ENCODE assay signal across 19 cellular contexts in the genomic region with DNA sequence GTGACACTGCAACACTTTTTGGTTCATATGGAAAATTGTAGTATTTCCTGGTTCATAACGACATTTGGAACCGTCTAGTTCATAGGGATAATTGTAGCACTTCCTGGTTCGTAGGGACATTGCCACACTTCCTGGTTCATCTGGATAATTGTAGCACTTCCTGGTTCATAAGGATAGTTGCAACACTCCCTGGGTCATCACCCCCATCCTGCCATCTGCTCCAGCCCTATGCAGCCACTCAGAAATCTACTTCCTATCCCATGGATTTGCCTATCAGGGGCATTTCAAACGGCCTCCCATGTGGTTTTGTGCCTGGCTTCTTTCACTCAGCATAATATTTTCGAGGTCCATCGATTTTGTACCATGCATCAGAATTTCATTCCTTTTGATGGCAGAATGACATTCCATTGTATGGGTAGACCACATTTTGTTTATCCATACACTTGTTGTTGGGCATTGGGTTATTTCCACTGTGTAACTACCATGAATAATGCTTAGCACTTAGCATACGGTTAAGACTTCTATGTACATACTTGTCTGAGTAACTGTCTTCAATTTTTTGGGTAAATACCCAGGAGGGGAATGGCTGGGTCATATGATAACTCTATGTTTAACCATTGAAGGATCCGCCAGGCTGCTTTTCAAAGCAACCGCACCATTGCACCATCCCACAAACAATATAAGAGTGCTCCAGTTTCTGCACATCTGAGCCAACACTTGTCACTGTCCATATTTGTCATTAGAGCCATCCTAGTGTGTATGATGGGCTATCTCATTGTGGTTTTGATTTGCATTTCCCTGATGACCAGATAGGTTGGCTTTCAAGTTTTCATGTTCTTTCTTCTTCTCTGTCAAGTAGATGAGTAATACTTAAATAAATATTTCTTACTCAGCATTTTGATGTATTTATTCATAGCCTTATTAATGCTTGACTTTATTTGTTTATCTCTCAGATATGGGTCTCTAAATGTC. TPM values are rescaled to one million over a fixed set of nuclear protein-coding genes. Genes with fewer than 3 reads are reported as not detected.
DNase-seq lines count a peak whose midpoint lies in the region; ATAC-seq lines count a peak whose summit lies in the region.
"Had no signal": no experiment of that assay in that cellular context is flagged by ENCODE, and none has a peak within 500 bp of the region (broad histone marks: within the 10 kb centered on the region; RNA-seq: fewer than 3 reads in every experiment).

No MANE protein-coding gene starts in this region.

- no peak for DNase-seq in activated naive CD4-positive, alpha-beta T cell treated with anti-CD3 and anti-CD28 coated beads, Interleukin-2, amount 50 U/mL, for 72 hours (ENCODE audit: low spot score in 2 of 2)
- no peak for DNase-seq in activated naive CD4-positive, alpha-beta T cell treated with Interleukin-2 at 50 U/mL for 16 hours
- DNase-seq in stimulated activated naive CD8-positive, alpha-beta T cell treated with anti-CD3 and anti-CD28 coated beads, Interleukin-15, amount 100 ng/mL, for 72 hours: no peak
- DNase-seq in stimulated activated CD4-positive, alpha-beta T cell treated with anti-CD3 and anti-CD28 coated beads, Interleukin-4, amount 100 ng/mL, for 1 hour: no peak
- no peak for DNase-seq in NCI-H2107 treated with DMSO at 0.1 percent for 48 hours (lab: John Stamatoyannopoulos, UW; ENCODE audit: unreplicated experiment)
- DNase-seq: ACHN; anterior cingulate cortex; effector CD4-positive, alpha-beta T cell; H7; kidney glomerular epithelial cell; NCI-H1436 treated with DMSO at 0.1 percent for 48 hours; NCI-H524; transverse colon had no signal

- H3K9me3 ChIP-seq in KOPT-K1 (ENCODE audit: insufficient read depth, low read length, poor library complexity, severe bottlenecking): no peaks in the 10 kb centered on the region
- H3K9me3 ChIP-seq: transverse colon had no signal

- no peak for ATAC-seq in activated naive CD4-positive, alpha-beta T cell treated with anti-CD3 and anti-CD28 coated beads, Interleukin-2, amount 50 U/mL, for 72 hours
- ATAC-seq in stimulated activated naive CD8-positive, alpha-beta T cell treated with anti-CD3 and anti-CD28 coated beads, Interleukin-15, amount 100 ng/mL, for 72 hours: no peak
- no peak for ATAC-seq in GM18870 (IDR thresholded peaks at IDR 0.05; ENCODE audit: unreplicated experiment)
- ATAC-seq: Right ventricle myocardium inferior had no signal

- H3K27ac Mint-ChIP-seq in activated naive CD4-positive, alpha-beta T cell treated with anti-CD3 and anti-CD28 coated beads, Interleukin-2, amount 50 U/mL, for 72 hours: peak overlapping the region; percentile 87 to 96
- H3K27ac Mint-ChIP-seq in dendritic cell treated with granulocyte-macrophage colony-stimulating factor and Interleukin-4, amounts not matched to agents 40 ng/mL and 50 ng/mL, for 4 days: peak overlapping the region; percentile 76
- peak overlapping the region; percentile 87 to 92 for H3K27ac Mint-ChIP-seq in stimulated activated naive CD8-positive, alpha-beta T cell treated with anti-CD3 and anti-CD28 coated beads, Interleukin-15, amount 100 ng/mL, for 72 hours

- peaks cover 53 to 63% of the 10 kb centered on the region in 2 donors for H3K36me3 Mint-ChIP-seq in activated naive CD4-positive, alpha-beta T cell treated with anti-CD3 and anti-CD28 coated beads, Interleukin-2, amount 50 U/mL, for 72 hours
- peaks cover 65% of the 10 kb centered on the region for H3K36me3 Mint-ChIP-seq in dendritic cell treated with granulocyte-macrophage colony-stimulating factor and Interleukin-4, amounts not matched to agents 40 ng/mL and 50 ng/mL, for 4 days (ENCODE audit: low read depth)

- peaks cover 14% of the 10 kb centered on the region for H3K36me3 ChIP-seq in KOPT-K1 (ENCODE audit: insufficient read depth, low read length)

- H3K4me1 Mint-ChIP-seq in dendritic cell treated with granulocyte-macrophage colony-stimulating factor and Interleukin-4, amounts not matched to agents 40 ng/mL and 50 ng/mL, for 4 days (ENCODE audit: low read depth): peaks cover 6% of the 10 kb centered on the region
- H3K4me1 Mint-ChIP-seq in stimulated activated naive CD8-positive, alpha-beta T cell treated with anti-CD3 and anti-CD28 coated beads, Interleukin-15, amount 100 ng/mL, for 72 hours: peaks cover 53% of the 10 kb centered on the region
- H3K4me1 Mint-ChIP-seq: neural crest cell had no signal

- H3K27ac ChIP-seq in KOPT-K1 (ENCODE audit: low read depth, low read length, poor library complexity, severe bottlenecking): peak overlapping the region; percentile 73
- H3K27ac ChIP-seq: skin epidermis had no signal

- H3K27me3 Mint-ChIP-seq in dendritic cell treated with granulocyte-macrophage colony-stimulating factor and Interleukin-4, amounts not matched to agents 40 ng/mL and 50 ng/mL, for 4 days: no peaks in the 10 kb centered on the region
- H3K27me3 Mint-ChIP-seq in stimulated activated naive CD8-positive, alpha-beta T cell treated with anti-CD3 and anti-CD28 coated beads, Interleukin-15, amount 100 ng/mL, for 72 hours: no peaks in the 10 kb centered on the region

- H3K9me3 Mint-ChIP-seq in activated naive CD4-positive, alpha-beta T cell treated with anti-CD3 and anti-CD28 coated beads, Interleukin-2, amount 50 U/mL, for 72 hours: peaks cover 41 to 51% of the 10 kb centered on the region in 2 donors
- peaks cover 42% of the 10 kb centered on the region for H3K9me3 Mint-ChIP-seq in dendritic cell treated with granulocyte-macrophage colony-stimulating factor and Interleukin-4, amounts not matched to agents 40 ng/mL and 50 ng/mL, for 4 days
- H3K9me3 Mint-ChIP-seq in stimulated activated naive CD8-positive, alpha-beta T cell treated with anti-CD3 and anti-CD28 coated beads, Interleukin-15, amount 100 ng/mL, for 72 hours: peaks cover 46 to 49% of the 10 kb centered on the region in 2 donors

- no peak overlapping the region for H3K4me3 Mint-ChIP-seq in dendritic cell treated with granulocyte-macrophage colony-stimulating factor and Interleukin-4, amounts not matched to agents 40 ng/mL and 50 ng/mL, for 4 days
- H3K4me3 Mint-ChIP-seq in stimulated activated naive CD8-positive, alpha-beta T cell treated with anti-CD3 and anti-CD28 coated beads, Interleukin-15, amount 100 ng/mL, for 72 hours: peak overlapping the region; percentile 8 to 59
- H3K4me3 Mint-ChIP-seq: neural crest cell had no signal

- intact Hi-C loops in dendritic cell treated with granulocyte-macrophage colony-stimulating factor and Interleukin-4, amounts not matched to agents 40 ng/mL and 50 ng/mL, for 4 days (cut with micrococcal nuclease): no loop called here

RNA-seq across cellular contexts. Expression of a gene that starts 58.3 kb away (rescaled TPM):
- total RNA-seq in activated naive CD4-positive, alpha-beta T cell treated with anti-CD3 and anti-CD28 coated beads, Interleukin-2, amount 50 U/mL, for 72 hours: 100 to 1,000 TPM in 1 of 2 donors, 10 to 100 TPM in 1; 64.1 to 158 TPM
